Comparison of ENCODE assay signal across 8 cellular contexts in the genomic region with DNA sequence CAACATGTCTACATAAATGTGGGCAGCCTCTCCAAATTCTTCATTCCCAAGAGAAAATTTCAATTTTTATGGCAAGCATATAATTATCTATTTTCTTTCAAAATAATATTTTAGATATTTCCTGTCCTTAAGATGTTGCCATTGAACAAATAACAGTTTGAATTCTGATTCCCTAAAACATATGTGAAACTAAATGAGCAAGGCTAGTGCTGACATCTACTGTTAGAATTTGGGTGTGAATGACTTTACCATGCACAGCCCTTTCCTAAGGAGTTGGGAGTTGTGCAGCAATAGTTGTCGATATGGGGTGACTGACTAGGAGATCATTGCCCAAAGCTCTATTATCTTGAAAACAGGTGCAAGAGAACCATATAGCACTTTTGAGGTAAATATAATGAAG.
DNase-seq lines count a peak whose midpoint lies in the region; ATAC-seq lines count a peak whose summit lies in the region.

No MANE protein-coding gene starts in this region.

- H3K4me3 Mint-ChIP-seq in memory B cell = no peak overlapping the region

- DNase-seq in NCI-H748 (lab: John Stamatoyannopoulos, UW; ENCODE audit: unreplicated experiment) (peak; percentile 11), NCI-H748 treated with DMSO at 0.1 percent for 48 hours (lab: John Stamatoyannopoulos, UW) (no peak), NCI-H82 treated with DMSO at 0.1 percent for 48 hours (lab: John Stamatoyannopoulos, UW; ENCODE audit: unreplicated experiment) (peak; percentile 39), dermis blood vessel endothelial cell (peak; percentile 70), memory B cell (ENCODE audit: low spot score in 2 of 2) (no peak), NCI-H345 (lab: John Stamatoyannopoulos, UW) (no peak), NCI-H187 treated with DMSO at 0.1 percent for 48 hours (lab: John Stamatoyannopoulos, UW) (no peak)

- H3K27ac Mint-ChIP-seq in memory B cell = no peak overlapping the region

- H3K9me3 Mint-ChIP-seq in memory B cell = no peaks in the 10 kb centered on the region

- no peaks in the 10 kb centered on the region for H3K4me1 Mint-ChIP-seq in memory B cell

- H3K27me3 Mint-ChIP-seq in memory B cell = peaks cover 3% of the 10 kb centered on the region

- no peaks in the 10 kb centered on the region for H3K36me3 Mint-ChIP-seq in memory B cell

- ATAC-seq in memory B cell (ENCODE audit: low read depth) (peak; percentile 21), GM18873 (IDR thresholded peaks at IDR 0.05; ENCODE audit: low FRiP score, unreplicated experiment) (no peak)

Comparison
In these comparisons a context has a peak if more than half of its experiments do, and no peak if none do; other contexts are left out.
1. DNase-seq: peak in NCI-H748 (single experiment), NCI-H82 treated with DMSO at 0.1 percent for 48 hours (single experiment) and dermis blood vessel endothelial cell (single experiment); none in NCI-H748 treated with DMSO at 0.1 percent for 48 hours (single experiment), memory B cell (0 of 2), NCI-H345 (single experiment) and NCI-H187 treated with DMSO at 0.1 percent for 48 hours (single experiment).